28 cellular contexts compared by ENCODE assay signal in genomic region chr4:56316011-56316650, GRCh38.
"Had no signal": no experiment of that assay in that cellular context is flagged by ENCODE, and none has a peak within 500 bp of the region (broad histone marks: within the 10 kb centered on the region; RNA-seq: fewer than 3 reads in every experiment).

No MANE protein-coding gene starts in this region.

- H3K4me1 Mint-ChIP-seq: naive thymus-derived CD8-positive, alpha-beta T cell; neural progenitor cell; stimulated activated naive B cell treated with anti-CD40 and anti-IgM and Interleukin-4, amounts not matched to agents 10 μg/mL and 1 μg/mL and 100 μg/mL, for 72 hours had no signal

- H3K4me1 ChIP-seq: left lung, lower lobe of right lung, neural progenitor cell, pancreas, prostate gland, stomach, testis, thyroid gland, transverse colon, upper lobe of left lung, vagina had no signal

- H3K4me3 ChIP-seq: left lung, lower lobe of right lung, neural progenitor cell, pancreas, prostate gland, skin epidermis, stomach, thyroid gland, transverse colon, upper lobe of left lung, vagina had no signal

- H3K9me3 Mint-ChIP-seq: nephron, neural progenitor cell had no signal

- H3K27ac Mint-ChIP-seq: naive thymus-derived CD8-positive, alpha-beta T cell; neural progenitor cell; stimulated activated naive B cell treated with anti-CD40 and anti-IgM and Interleukin-4, amounts not matched to agents 10 μg/mL and 1 μg/mL and 100 μg/mL, for 72 hours had no signal

- H3K9me3 ChIP-seq: left lung, lower lobe of right lung, pancreas, prostate gland, stomach, testis, thyroid gland, transverse colon, upper lobe of left lung, vagina had no signal

- H3K4me3 Mint-ChIP-seq: naive thymus-derived CD8-positive, alpha-beta T cell; nephron; neural progenitor cell; stimulated activated naive B cell treated with anti-CD40 and anti-IgM and Interleukin-4, amounts not matched to agents 10 μg/mL and 1 μg/mL and 100 μg/mL, for 72 hours had no signal

- DNase-seq: hippocampal formation; kidney glomerular epithelial cell; left cardiac atrium; lower lobe of right lung; mammary epithelial cell; mesenchymal stem cell; naive thymus-derived CD8-positive, alpha-beta T cell; retina; right cardiac atrium; stimulated activated CD4-positive, alpha-beta T cell treated with anti-CD3 and anti-CD28 coated beads, Interleukin-12 subunit alpha, Interleukin-12 subunit beta, amount 100 ng/mL, for 4 hours; stimulated activated CD4-positive, alpha-beta T cell treated with anti-CD3 and anti-CD28 coated beads, Interleukin-15, amount 100 ng/mL, for 24 hours; stimulated activated CD4-positive, alpha-beta T cell treated with anti-CD3 and anti-CD28 coated beads, Interleukin-2, amount 100 ng/mL, for 24 hours; stimulated activated CD4-positive, alpha-beta T cell treated with anti-CD3 and anti-CD28 coated beads, Interleukin-4, amount 100 ng/mL, for 1 hour; stimulated activated naive B cell treated with anti-CD40 and anti-IgM and Interleukin-4, amounts not matched to agents 10 μg/mL and 1 μg/mL and 100 μg/mL, for 72 hours; stimulated activated naive CD8-positive, alpha-beta T cell treated with anti-CD3 and anti-CD28 coated beads, Interleukin-15, Interleukin-2, amounts not matched to agents 100 U/mL and 50 U/mL, for 24 hours; stomach; testis; thyroid gland; transverse colon had no signal

- H3K27me3 Mint-ChIP-seq: stimulated activated naive B cell treated with anti-CD40 and anti-IgM and Interleukin-4, amounts not matched to agents 10 μg/mL and 1 μg/mL and 100 μg/mL, for 72 hours had no signal

- H3K36me3 Mint-ChIP-seq: naive thymus-derived CD8-positive, alpha-beta T cell had no signal

- ATAC-seq: left cardiac atrium; left lung; naive thymus-derived CD8-positive, alpha-beta T cell; pancreas; right cardiac atrium; sciatic nerve; stimulated activated naive B cell treated with anti-CD40 and anti-IgM and Interleukin-4, amounts not matched to agents 10 μg/mL and 1 μg/mL and 100 μg/mL, for 72 hours; stimulated activated naive CD8-positive, alpha-beta T cell treated with anti-CD3 and anti-CD28 coated beads, Interleukin-15, Interleukin-2, amounts not matched to agents 100 U/mL and 50 U/mL, for 24 hours had no signal

- H3K27ac ChIP-seq: left lung, lower lobe of right lung, neural progenitor cell, pancreas, prostate gland, skin epidermis, stomach, testis, thyroid gland, transverse colon, upper lobe of left lung, vagina had no signal

- H3K36me3 ChIP-seq: left lung, lower lobe of right lung, neural progenitor cell, pancreas, prostate gland, stomach, thyroid gland, transverse colon, upper lobe of left lung, vagina had no signal

- H3K4me2 ChIP-seq: neural progenitor cell had no signal

- H2AFZ ChIP-seq: neural progenitor cell had no signal
